Comparison of ENCODE assay signal across 15 cellular contexts in genomic region chr11:26914968-26915367, GRCh38.
A peak's percentile ranks its signal among the peaks of the same experiment; 100 is the strongest.
DNase-seq lines count a peak whose midpoint lies in the region; ATAC-seq and TF ChIP-seq lines count a peak whose summit lies in the region.
"Had no signal": no experiment of that assay in that cellular context is flagged by ENCODE, and none has a peak within 500 bp of the region (broad histone marks: within the 10 kb centered on the region; RNA-seq: fewer than 3 reads in every experiment).

No MANE protein-coding gene starts in this region.

- H3K4me1 ChIP-seq in MM.1S (ENCODE audit: low read length) (peaks cover 31% of the 10 kb centered on the region), GM23248 (ENCODE audit: insufficient read depth) (no peaks in the 10 kb centered on the region)

- DNase-seq in MM.1S (peak; percentile 98), pons (ENCODE audit: low spot score) (no peak), ureter (ENCODE audit: low spot score) (no peak), GM23248 (no peak), mesenteric fat pad (ENCODE audit: low spot score) (no peak)
- DNase-seq: activated CD4-positive, alpha-beta T cell treated with anti-CD3 and anti-CD28 coated beads, Interleukin-2, amount 50 U/mL, for 1 hour; DMS153; effector memory CD8-positive, alpha-beta T cell; head of caudate nucleus; PC-3; small intestine; T-helper 1 cell had no signal

- 67 to 71% methylated on average over 6 of the region's 6 CpGs for WGBS in GM23248 (ENCODE audit: low coverage in 1 of 2, low lambda C conversion rate in 2 of 2, missing lambda C conversion rate in 2 of 2), 2 experiments

- H3K4me3 ChIP-seq in MM.1S (ENCODE audit: low read length) (no peak overlapping the region), GM23248 (no peak overlapping the region)

- H3K4me2 ChIP-seq in MM.1S (ENCODE audit: low read depth, low read length), result peak overlapping the region; percentile 56; the same call in 1 of the 2 replicates
- H3K4me2 ChIP-seq in GM23248 (ENCODE audit: unreplicated experiment), result no peak overlapping the region

- H3K79me2 ChIP-seq in MM.1S (ENCODE audit: low read length) (no peaks in the 10 kb centered on the region), GM23248 (ENCODE audit: insufficient read depth) (no peaks in the 10 kb centered on the region)

- TF ChIP-seq CTCF in MM.1S (IDR thresholded peaks at IDR 0.05; ENCODE audit: low read length), result no peak

- in situ Hi-C loops in GM23248 (cut with MboI), result loop anchor here (10.0 kb wide), 1 partner anchor 60 kb away; no protein-coding TSS in a partner anchor

- H3K9ac ChIP-seq in MM.1S (ENCODE audit: low read length) (peak overlapping the region; percentile 30; the same call in 1 of the 2 replicates), GM23248 (no peak overlapping the region)

- no peak overlapping the region for H2AFZ ChIP-seq in MM.1S (ENCODE audit: low read length)
- no peak overlapping the region for H2AFZ ChIP-seq in GM23248

- no peaks in the 10 kb centered on the region for H3K9me2 ChIP-seq in MM.1S (replicated peaks; ENCODE audit: insufficient read depth, low read length)
- H3K9me2 ChIP-seq in GM23248 (ENCODE audit: insufficient read depth), result no peaks in the 10 kb centered on the region

- H3K9me3 ChIP-seq in MM.1S (replicated peaks; ENCODE audit: insufficient read depth, low read length), result no peaks in the 10 kb centered on the region
- H3K9me3 ChIP-seq in GM23248 (ENCODE audit: low read depth), result no peaks in the 10 kb centered on the region

- H4K20me1 ChIP-seq in MM.1S (ENCODE audit: insufficient read depth, low read length), result no peaks in the 10 kb centered on the region
- no peaks in the 10 kb centered on the region for H4K20me1 ChIP-seq in GM23248 (ENCODE audit: insufficient read depth)

- H3K36me3 ChIP-seq in MM.1S (replicated peaks; ENCODE audit: insufficient read depth, low read length), result no peaks in the 10 kb centered on the region
- H3K36me3 ChIP-seq in GM23248 (ENCODE audit: low read depth), result no peaks in the 10 kb centered on the region

- peak; percentile 69 for ATAC-seq in GM18508 (IDR thresholded peaks at IDR 0.05; ENCODE audit: insufficient read depth, unreplicated experiment)
- ATAC-seq in GM21515 (IDR thresholded peaks at IDR 0.05; ENCODE audit: unreplicated experiment), result peak; percentile 86
- peak; percentile 93 for ATAC-seq in HG03025 (IDR thresholded peaks at IDR 0.05; ENCODE audit: low FRiP score, unreplicated experiment)
- ATAC-seq: effector memory CD8-positive, alpha-beta T cell; PC-3 had no signal

- H3K27me3 ChIP-seq in MM.1S (replicated peaks; ENCODE audit: insufficient read depth, low read length) (no peaks in the 10 kb centered on the region), GM23248 (replicated peaks; ENCODE audit: insufficient read depth) (no peaks in the 10 kb centered on the region)

- H3F3A ChIP-seq in MM.1S (ENCODE audit: insufficient read depth, low read length), result peaks cover 17% of the 10 kb centered on the region
- H3F3A ChIP-seq in GM23248 (ENCODE audit: insufficient read depth), result no peaks in the 10 kb centered on the region

- H3K27ac ChIP-seq in MM.1S (ENCODE audit: low read length), result peak overlapping the region; percentile 91
- H3K27ac ChIP-seq in GM23248, result no peak overlapping the region
